In genomic region chrX:154172535-154172943, GRCh38 we compare ENCODE assay signal across 15 cellular contexts. TPM values are rescaled to one million over a fixed set of nuclear protein-coding genes. Genes with fewer than 3 reads are reported as not detected.
DNase-seq lines count a peak whose midpoint lies in the region; ATAC-seq and TF ChIP-seq lines count a peak whose summit lies in the region.
"Not testable (repeated sequence)": the region's sequence is repeated elsewhere in the genome, so short reads cannot be mapped to it uniquely, and the experiment has no call there.
"Had no signal": no experiment of that assay in that cellular context is flagged by ENCODE, and none has a peak within 500 bp of the region (broad histone marks: within the 10 kb centered on the region; RNA-seq: fewer than 3 reads in every experiment).

No MANE protein-coding gene starts in this region.

- H3K27me3 ChIP-seq in DND-41 (ENCODE audit: insufficient read depth, low read length, poor library complexity); right lobe of liver: not testable (repeated sequence)

- no CpG with 5 or more reads among the region's 11 CpGs for WGBS in right lobe of liver (ENCODE audit: insufficient coverage, low coverage, low lambda C conversion rate, missing lambda C conversion rate)

- not testable (repeated sequence) for H3K79me2 ChIP-seq in DND-41 (ENCODE audit: insufficient read depth, low read length)

- not testable (repeated sequence) for H3K36me3 ChIP-seq in DND-41 (ENCODE audit: insufficient read depth, low read length); right lobe of liver

- H3K4me3 ChIP-seq in DND-41 (ENCODE audit: low read depth in 1 of 2, low read length in 2 of 2); right lobe of liver: not testable (repeated sequence)

- intact Hi-C loops in activated B cell treated with CpG ODN at 0.5 μM for 24 hours (cut with micrococcal nuclease); right lobe of liver (cut with DNase I): not testable (repeated sequence)

- CTCF ChIA-PET in activated B cell treated with CpG ODN at 0.5 μM for 24 hours (lab: Charles Lee): not testable (repeated sequence)

- H3K9me3 ChIP-seq in DND-41 (ENCODE audit: insufficient read depth, low read length, severe bottlenecking); right lobe of liver: not testable (repeated sequence)

- not testable (repeated sequence) for H3K4me1 Mint-ChIP-seq in activated B cell treated with CpG ODN at 0.5 μM for 24 hours; central memory CD8-positive, alpha-beta T cell; stimulated activated memory B cell treated with anti-CD40 and anti-IgM and Interleukin-4, amounts not matched to agents 10 μg/mL and 1 μg/mL and 100 μg/mL, for 72 hours

- ATAC-seq in DND-41 (ENCODE audit: insufficient read depth, low read depth): peak; percentile 100
- peak; percentile 81 for ATAC-seq in GM21381 (IDR thresholded peaks at IDR 0.05; ENCODE audit: unreplicated experiment)
- peak; percentile 65 for ATAC-seq in HG02610 (IDR thresholded peaks at IDR 0.05; ENCODE audit: unreplicated experiment)
- ATAC-seq in HG03354 (IDR thresholded peaks at IDR 0.05; ENCODE audit: poor library complexity, severe bottlenecking, unreplicated experiment): peak; percentile 76
- peak; percentile 95 for ATAC-seq in activated B cell treated with CpG ODN at 0.5 μM for 24 hours (ENCODE audit: low read depth)
- ATAC-seq in central memory CD8-positive, alpha-beta T cell (replicated peaks; ENCODE audit: extremely low read depth, poor library complexity, severe bottlenecking): peak; percentile 95
- ATAC-seq in right lobe of liver: peak; percentile 33 to 89 (median 84)
- ATAC-seq in stimulated activated memory B cell treated with anti-CD40 and anti-IgM and Interleukin-4, amounts not matched to agents 10 μg/mL and 1 μg/mL and 100 μg/mL, for 72 hours: peak; percentile 99

- not testable (repeated sequence) for H3K36me3 Mint-ChIP-seq in activated B cell treated with CpG ODN at 0.5 μM for 24 hours (ENCODE audit: low read depth); central memory CD8-positive, alpha-beta T cell (ENCODE audit: insufficient read depth); stimulated activated memory B cell treated with anti-CD40 and anti-IgM and Interleukin-4, amounts not matched to agents 10 μg/mL and 1 μg/mL and 100 μg/mL, for 72 hours

- H4K20me1 ChIP-seq in DND-41 (ENCODE audit: insufficient read depth, low read length): not testable (repeated sequence)

- not testable (repeated sequence) for H3K4me3 Mint-ChIP-seq in activated B cell treated with CpG ODN at 0.5 μM for 24 hours; central memory CD8-positive, alpha-beta T cell; stimulated activated memory B cell treated with anti-CD40 and anti-IgM and Interleukin-4, amounts not matched to agents 10 μg/mL and 1 μg/mL and 100 μg/mL, for 72 hours

- H3K9me3 Mint-ChIP-seq in activated B cell treated with CpG ODN at 0.5 μM for 24 hours; central memory CD8-positive, alpha-beta T cell; stimulated activated memory B cell treated with anti-CD40 and anti-IgM and Interleukin-4, amounts not matched to agents 10 μg/mL and 1 μg/mL and 100 μg/mL, for 72 hours: not testable (repeated sequence)

- not testable (repeated sequence) for TF ChIP-seq CTCF in DND-41 (IDR thresholded peaks at IDR 0.05; ENCODE audit: borderline replicate concordance, extremely low read depth, low read length, poor library complexity, severe bottlenecking); activated B cell treated with CpG ODN at 0.5 μM for 24 hours (IDR thresholded peaks at IDR 0.05); right lobe of liver (IDR thresholded peaks at IDR 0.05)

- DNase-seq in DND-41; activated B cell treated with CpG ODN at 0.5 μM for 24 hours; central memory CD8-positive, alpha-beta T cell (ENCODE audit: low spot score in 2 of 2); right lobe of liver: not testable (repeated sequence)

- H3K27me3 Mint-ChIP-seq in activated B cell treated with CpG ODN at 0.5 μM for 24 hours; central memory CD8-positive, alpha-beta T cell; stimulated activated memory B cell treated with anti-CD40 and anti-IgM and Interleukin-4, amounts not matched to agents 10 μg/mL and 1 μg/mL and 100 μg/mL, for 72 hours: not testable (repeated sequence)

- TF ChIP-seq POLR2A in right lobe of liver (IDR thresholded peaks at IDR 0.05): not testable (repeated sequence)

- not testable (repeated sequence) for H2AFZ ChIP-seq in DND-41 (ENCODE audit: low read depth, low read length)

- not testable (repeated sequence) for H3K27ac ChIP-seq in DND-41 (ENCODE audit: low read length); right lobe of liver

- H3K4me1 ChIP-seq in DND-41 (ENCODE audit: insufficient read depth, low read length); right lobe of liver: not testable (repeated sequence)

- H3K4me2 ChIP-seq in DND-41 (ENCODE audit: insufficient read depth, low read length): not testable (repeated sequence)

- POLR2A ChIA-PET in activated B cell treated with CpG ODN at 0.5 μM for 24 hours (lab: Charles Lee): not testable (repeated sequence)

- not testable (repeated sequence) for H3K27ac Mint-ChIP-seq in activated B cell treated with CpG ODN at 0.5 μM for 24 hours; central memory CD8-positive, alpha-beta T cell (ENCODE audit: low read depth); stimulated activated memory B cell treated with anti-CD40 and anti-IgM and Interleukin-4, amounts not matched to agents 10 μg/mL and 1 μg/mL and 100 μg/mL, for 72 hours

- not testable (repeated sequence) for H3K9ac ChIP-seq in DND-41 (ENCODE audit: low read depth, low read length)

RNA-seq across cellular contexts. Expression of gene OPN1MW, which starts 9.9 kb away (rescaled TPM):
- not detected in 2 replicates for total RNA-seq in activated B cell treated with CpG ODN at 0.5 μM for 24 hours
- not detected for total RNA-seq in right lobe of liver
- total RNA-seq: dermis microvascular lymphatic vessel endothelial cell, mammary epithelial cell, MCF 10A, myocyte, ovary, SK-MEL-5, temporal lobe had no signal

RNA-seq across cellular contexts. Expression of gene OPN1LW, which starts 28.5 kb away (rescaled TPM):
- not detected in 2 replicates for total RNA-seq in activated B cell treated with CpG ODN at 0.5 μM for 24 hours
- total RNA-seq in right lobe of liver: not detected
- total RNA-seq: mammary epithelial cell, MCF 10A, myocyte, ovary, SK-MEL-5, temporal lobe had no signal

RNA-seq across cellular contexts. Expression of gene OPN1MW2, which starts 47.0 kb away (rescaled TPM):
- total RNA-seq in activated B cell treated with CpG ODN at 0.5 μM for 24 hours (not detected in 2 replicates), right lobe of liver (not detected)
- total RNA-seq: dermis microvascular lymphatic vessel endothelial cell, mammary epithelial cell, MCF 10A, myocyte, ovary, SK-MEL-5, temporal lobe had no signal
